1 cellular context compared by ENCODE assay signal in genomic region chr2:24123212-24124002, GRCh38.
TF ChIP-seq lines count a peak whose summit lies in the region.

TSS of gene FAM228B (plus strand) at chr2:24123469. CDS start at chr2:24124362, 893 bp downstream.
TSS of gene PFN4 (minus strand) at chr2:24123334. CDS start at chr2:24122535, 799 bp downstream.

TF ChIP-seq in HepG2, 621 proteins besides CTCF, POLR2A, EP300 and RAD21 (continued from another document and continues in another):
- TF ChIP-seq ZNF670 (CRISPR knock-in tag; IDR thresholded peaks at IDR 0.05; ENCODE audit: borderline replicate concordance) (peak; percentile 70; the same call in 1 of the 2 replicates), ZEB1 (IDR thresholded peaks at IDR 0.05; ENCODE audit: insufficient replicate concordance, low read depth) (no peak), HOXA9 (CRISPR knock-in tag; IDR thresholded peaks at IDR 0.05; ENCODE audit: borderline replicate concordance) (no peak; the same call in 1 of the 2 replicates), ZNF20 (CRISPR knock-in tag; IDR thresholded peaks at IDR 0.05) (no peak), TFE3 (CRISPR knock-in tag; IDR thresholded peaks at IDR 0.05) (peak; percentile 33; the same call in 1 of the 2 replicates), ZNF121 (CRISPR knock-in tag; IDR thresholded peaks at IDR 0.05) (peak; percentile 71), IRF2 (CRISPR knock-in tag; IDR thresholded peaks at IDR 0.05) (no peak; the same call in 1 of the 2 replicates), ZFP37 (CRISPR knock-in tag; IDR thresholded peaks at IDR 0.05; ENCODE audit: borderline replicate concordance) (peak; percentile 19; the same call in 1 of the 2 replicates), RBAK (CRISPR knock-in tag; IDR thresholded peaks at IDR 0.05) (no peak), TFAP4 (IDR thresholded peaks at IDR 0.05; ENCODE audit: borderline replicate concordance, low read depth) (no peak), ZNF597 (CRISPR knock-in tag; IDR thresholded peaks at IDR 0.05) (no peak), MAZ (IDR thresholded peaks at IDR 0.05; ENCODE audit: borderline replicate concordance, low read depth, low read length) (0 out of 2 replicates have a peak, but pooled peaks have one; percentile 21), MAZ (CRISPR knock-in tag; IDR thresholded peaks at IDR 0.05; ENCODE audit: low read depth) (peak; percentile 92), ARID5B (CRISPR knock-in tag; IDR thresholded peaks at IDR 0.05) (peak; percentile 61), ZNF619 (CRISPR knock-in tag; IDR thresholded peaks at IDR 0.05) (peak; percentile 62; the same call in 1 of the 2 replicates), DNMT3B (CRISPR knock-in tag; conservative IDR thresholded peaks at IDR 0.05) (no peak), GPN1 (CRISPR knock-in tag; IDR thresholded peaks at IDR 0.05; ENCODE audit: borderline replicate concordance) (no peak), KDM4B (CRISPR knock-in tag; IDR thresholded peaks at IDR 0.05) (peak; percentile 55; the same call in 1 of the 2 replicates), HOXD1 (CRISPR knock-in tag; IDR thresholded peaks at IDR 0.05) (peak; percentile 79; the same call in 1 of the 2 replicates), MIER3 (CRISPR knock-in tag; IDR thresholded peaks at IDR 0.05; ENCODE audit: borderline replicate concordance) (0 out of 2 replicates have a peak, but pooled peaks have one; percentile 10), SMAD9 (CRISPR knock-in tag; IDR thresholded peaks at IDR 0.05) (no peak), MAFK (conservative IDR thresholded peaks at IDR 0.05 in 1 of 2, IDR thresholded peaks at IDR 0.05 in 1 of 2; ENCODE audit: low read length in 2 of 2) (no peak), CEBPZ (IDR thresholded peaks at IDR 0.05; ENCODE audit: low read length) (no peak), SP2 (CRISPR knock-in tag; IDR thresholded peaks at IDR 0.05) (peak; percentile 89), HHEX (CRISPR knock-in tag; IDR thresholded peaks at IDR 0.05) (no peak), ZNF207 (IDR thresholded peaks at IDR 0.05; ENCODE audit: borderline replicate concordance) (no peak), ARID2 (CRISPR knock-in tag; IDR thresholded peaks at IDR 0.05; ENCODE audit: borderline replicate concordance) (no peak), ZNF329 (CRISPR knock-in tag; IDR thresholded peaks at IDR 0.05; ENCODE audit: low read depth) (peak; percentile 29; the same call in 1 of the 2 replicates), ZNF800 (CRISPR knock-in tag; IDR thresholded peaks at IDR 0.05) (peak; percentile 58; the same call in 1 of the 2 replicates), RCOR2 (CRISPR knock-in tag; IDR thresholded peaks at IDR 0.05) (no peak), SNAI1 (CRISPR knock-in tag; IDR thresholded peaks at IDR 0.05; ENCODE audit: borderline replicate concordance) (no peak; the same call in none of the 2 replicates), PLSCR1 (CRISPR knock-in tag; IDR thresholded peaks at IDR 0.05; ENCODE audit: borderline replicate concordance) (no peak), ZUFSP (CRISPR knock-in tag; IDR thresholded peaks at IDR 0.05; ENCODE audit: borderline replicate concordance) (no peak), ZNF609 (CRISPR knock-in tag; IDR thresholded peaks at IDR 0.05; ENCODE audit: borderline replicate concordance) (peak; percentile 40; the same call in 1 of the 2 replicates), DPF2 (CRISPR knock-in tag; IDR thresholded peaks at IDR 0.05; ENCODE audit: borderline replicate concordance, low read depth) (no peak)
